In genomic region chr9:100505564-100506159, GRCh38 we compare ENCODE assay signal across 8 cellular contexts. TPM values are rescaled to one million over a fixed set of nuclear protein-coding genes. Genes with fewer than 3 reads are reported as not detected.
A peak's percentile ranks its signal among the peaks of the same experiment; 100 is the strongest.
DNase-seq lines count a peak whose midpoint lies in the region; ATAC-seq and TF ChIP-seq lines count a peak whose summit lies in the region.

No MANE protein-coding gene starts in this region.

- intact Hi-C loops in activated CD4-positive, alpha-beta T cell treated with anti-CD3 and anti-CD28 coated beads for 36 hours (cut with DNase I, micrococcal nuclease), result loop anchor here (1.0 to 10.0 kb wide), 2 partner anchors 90 to 809 kb away; no protein-coding TSS in a partner anchor
- intact Hi-C loops in thyroid gland (cut with DNase I), result loop anchor here (10.0 kb wide), 1 partner anchor 89 kb away; no protein-coding TSS in a partner anchor

- no peak overlapping the region for H3K27ac Mint-ChIP-seq in activated CD4-positive, alpha-beta T cell treated with anti-CD3 and anti-CD28 coated beads for 36 hours
- H3K27ac Mint-ChIP-seq in effector memory CD8-positive, alpha-beta T cell, result no peak overlapping the region
- no peak overlapping the region for H3K27ac Mint-ChIP-seq in naive thymus-derived CD8-positive, alpha-beta T cell

- POLR2A ChIA-PET in activated CD4-positive, alpha-beta T cell treated with anti-CD3 and anti-CD28 coated beads for 36 hours (lab: Charles Lee), result no interaction called here
- POLR2A ChIA-PET in naive thymus-derived CD8-positive, alpha-beta T cell (lab: Charles Lee), result no interaction called here

- H3K27me3 ChIP-seq in thyroid gland, result no peaks in the 10 kb centered on the region

- H3K36me3 Mint-ChIP-seq in activated CD4-positive, alpha-beta T cell treated with anti-CD3 and anti-CD28 coated beads for 36 hours (ENCODE audit: low read depth), result peaks cover under 1% of the 10 kb centered on the region
- no peaks in the 10 kb centered on the region for H3K36me3 Mint-ChIP-seq in effector memory CD8-positive, alpha-beta T cell (ENCODE audit: insufficient read depth)
- H3K36me3 Mint-ChIP-seq in naive thymus-derived CD8-positive, alpha-beta T cell, result peaks cover 0 to 21% (median 6%) of the 10 kb centered on the region in 3 donors

- peak; percentile 32 to 74 (median 64) for TF ChIP-seq CTCF in thyroid gland (IDR thresholded peaks at IDR 0.05)

- H3K4me1 Mint-ChIP-seq in activated CD4-positive, alpha-beta T cell treated with anti-CD3 and anti-CD28 coated beads for 36 hours, result no peaks in the 10 kb centered on the region
- no peaks in the 10 kb centered on the region for H3K4me1 Mint-ChIP-seq in effector memory CD8-positive, alpha-beta T cell (ENCODE audit: low read depth in 2 of 2)
- no peaks in the 10 kb centered on the region for H3K4me1 Mint-ChIP-seq in naive thymus-derived CD8-positive, alpha-beta T cell

- no peaks in the 10 kb centered on the region for H3K9me3 ChIP-seq in thyroid gland

- CTCF ChIA-PET in activated CD4-positive, alpha-beta T cell treated with anti-CD3 and anti-CD28 coated beads for 36 hours (lab: Charles Lee), result interaction anchor here (0.7 to 1.3 kb wide), 4 partner anchors 9 to 345 kb away, joined by 3 to 5 read pairs (median 4); no protein-coding TSS in a partner anchor

- H3K9me3 Mint-ChIP-seq in activated CD4-positive, alpha-beta T cell treated with anti-CD3 and anti-CD28 coated beads for 36 hours (ENCODE audit: low read depth), result peaks cover 3% of the 10 kb centered on the region
- H3K9me3 Mint-ChIP-seq in effector memory CD8-positive, alpha-beta T cell, result peaks cover 0 to 2% of the 10 kb centered on the region in 2 donors
- peaks cover 0 to 13% (median 2%) of the 10 kb centered on the region in 9 donors for H3K9me3 Mint-ChIP-seq in naive thymus-derived CD8-positive, alpha-beta T cell

- no peaks in the 10 kb centered on the region for H3K36me3 ChIP-seq in thyroid gland

- WGBS in thyroid gland, 2 donors, result 38 to 43% methylated on average over 4 of the region's 4 CpGs

- no peaks in the 10 kb centered on the region for H3K4me1 ChIP-seq in thyroid gland

- H3K4me3 Mint-ChIP-seq in activated CD4-positive, alpha-beta T cell treated with anti-CD3 and anti-CD28 coated beads for 36 hours, result no peak overlapping the region
- H3K4me3 Mint-ChIP-seq in effector memory CD8-positive, alpha-beta T cell, result no peak overlapping the region
- no peak overlapping the region for H3K4me3 Mint-ChIP-seq in naive thymus-derived CD8-positive, alpha-beta T cell

- H3K27ac ChIP-seq in thyroid gland, result no peak overlapping the region

- TF ChIP-seq POLR2A in thyroid gland (IDR thresholded peaks at IDR 0.05) (no peak), GM18505 (IDR thresholded peaks at IDR 0.05; ENCODE audit: borderline replicate concordance, extremely low read depth, insufficient read depth, insufficient read length) (no peak)

- peak; percentile 26 for DNase-seq in COR-L47 (lab: John Stamatoyannopoulos, UW)
- DNase-seq in GM19238 (ENCODE audit: insufficient read length, low spot score), result peak; percentile 8
- peak; percentile 65 to 75 for DNase-seq in Kasumi-1 (lab: John Stamatoyannopoulos, UW)
- DNase-seq in activated CD4-positive, alpha-beta T cell treated with anti-CD3 and anti-CD28 coated beads for 36 hours, result peak; percentile 87
- peak; percentile 37 to 58 (median 50) for DNase-seq in effector memory CD8-positive, alpha-beta T cell
- peak in 9 of 10 donors; percentile 19 to 70 (median 32) for DNase-seq in naive thymus-derived CD8-positive, alpha-beta T cell
- DNase-seq in thyroid gland, result peak; percentile 79 to 91

- H3K4me3 ChIP-seq in thyroid gland (replicated peaks in 1 of 3), result no peak overlapping the region

- ATAC-seq in activated CD4-positive, alpha-beta T cell treated with anti-CD3 and anti-CD28 coated beads for 36 hours, result peak; percentile 33
- no peak for ATAC-seq in effector memory CD8-positive, alpha-beta T cell (replicated peaks)
- no peak for ATAC-seq in naive thymus-derived CD8-positive, alpha-beta T cell
- ATAC-seq in GM18505 (IDR thresholded peaks at IDR 0.05; ENCODE audit: unreplicated experiment), result no peak

- H3K27me3 Mint-ChIP-seq in activated CD4-positive, alpha-beta T cell treated with anti-CD3 and anti-CD28 coated beads for 36 hours, result peaks cover 2% of the 10 kb centered on the region
- no peaks in the 10 kb centered on the region for H3K27me3 Mint-ChIP-seq in effector memory CD8-positive, alpha-beta T cell
- H3K27me3 Mint-ChIP-seq in naive thymus-derived CD8-positive, alpha-beta T cell, result no peaks in the 10 kb centered on the region

RNA-seq across cellular contexts. Expression of gene TMEFF1, which starts 32.7 kb away (rescaled TPM):
- under 1 TPM in 1 of 2 experiments, not detected in 1; 0.27 TPM for total RNA-seq in activated CD4-positive, alpha-beta T cell treated with anti-CD3 and anti-CD28 coated beads for 36 hours
- under 1 TPM in 1 of 2 experiments, not detected in 1; 0.31 TPM for total RNA-seq in naive thymus-derived CD8-positive, alpha-beta T cell
- polyA plus RNA-seq in naive thymus-derived CD8-positive, alpha-beta T cell, result not detected
- 10 to 100 TPM in 1 of 4 donors, 1 to 10 TPM in 3; 2.0 to 10.4 (median 4.8) TPM for total RNA-seq in thyroid gland

Comparison
In these comparisons a context has a peak if more than half of its experiments do, and no peak if none do; other contexts are left out.
1. DNase-seq: peak in every context shown above with its lines; median percentile 87 in activated CD4-positive, alpha-beta T cell treated with anti-CD3 and anti-CD28 coated beads for 36 hours; 85 in thyroid gland; 70 in Kasumi-1; 50 in effector memory CD8-positive, alpha-beta T cell; 32 in naive thymus-derived CD8-positive, alpha-beta T cell; 26 in COR-L47; 8 in GM19238.